Comparison of ENCODE assay signal across 1 cellular context in the genomic region with DNA sequence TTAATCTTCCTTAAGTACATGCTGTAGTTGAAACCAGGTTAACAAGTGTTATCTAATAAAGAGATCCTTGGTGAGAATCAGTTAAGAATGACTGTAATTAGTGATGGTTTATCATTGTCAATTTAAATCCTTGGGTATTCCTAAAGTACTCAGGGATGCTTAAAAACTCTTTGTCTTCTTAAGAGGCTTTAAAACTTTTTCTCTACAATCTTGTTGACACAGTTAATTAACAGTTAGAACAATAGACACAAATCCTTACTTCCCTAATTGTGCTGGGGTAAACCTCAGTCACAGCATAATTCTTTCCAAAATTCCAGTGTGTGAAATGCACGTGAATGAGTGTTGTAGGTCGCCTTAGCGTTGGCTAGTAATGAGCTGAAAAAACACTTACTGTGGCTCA.
TF ChIP-seq lines count a peak whose summit lies in the region.

No MANE protein-coding gene starts in this region.

TF ChIP-seq in GM23338, 12 proteins besides CTCF, POLR2A, EP300 and RAD21 (continued from another document):
- TF ChIP-seq ZNF462 (CRISPR knock-in tag; IDR thresholded peaks at IDR 0.05) (no peak), EZH2phosphoT487 (IDR thresholded peaks at IDR 0.05; ENCODE audit: unreplicated experiment) (no peak), NANOG (IDR thresholded peaks at IDR 0.05; ENCODE audit: borderline replicate concordance) (no peak), ZNF331 (CRISPR knock-in tag; IDR thresholded peaks at IDR 0.05; ENCODE audit: low read depth) (no peak), CREB1 (CRISPR knock-in tag; IDR thresholded peaks at IDR 0.05; ENCODE audit: low read depth) (no peak), JUNB (IDR thresholded peaks at IDR 0.05; ENCODE audit: unreplicated experiment) (no peak)
- TF ChIP-seq, protein P1, sequence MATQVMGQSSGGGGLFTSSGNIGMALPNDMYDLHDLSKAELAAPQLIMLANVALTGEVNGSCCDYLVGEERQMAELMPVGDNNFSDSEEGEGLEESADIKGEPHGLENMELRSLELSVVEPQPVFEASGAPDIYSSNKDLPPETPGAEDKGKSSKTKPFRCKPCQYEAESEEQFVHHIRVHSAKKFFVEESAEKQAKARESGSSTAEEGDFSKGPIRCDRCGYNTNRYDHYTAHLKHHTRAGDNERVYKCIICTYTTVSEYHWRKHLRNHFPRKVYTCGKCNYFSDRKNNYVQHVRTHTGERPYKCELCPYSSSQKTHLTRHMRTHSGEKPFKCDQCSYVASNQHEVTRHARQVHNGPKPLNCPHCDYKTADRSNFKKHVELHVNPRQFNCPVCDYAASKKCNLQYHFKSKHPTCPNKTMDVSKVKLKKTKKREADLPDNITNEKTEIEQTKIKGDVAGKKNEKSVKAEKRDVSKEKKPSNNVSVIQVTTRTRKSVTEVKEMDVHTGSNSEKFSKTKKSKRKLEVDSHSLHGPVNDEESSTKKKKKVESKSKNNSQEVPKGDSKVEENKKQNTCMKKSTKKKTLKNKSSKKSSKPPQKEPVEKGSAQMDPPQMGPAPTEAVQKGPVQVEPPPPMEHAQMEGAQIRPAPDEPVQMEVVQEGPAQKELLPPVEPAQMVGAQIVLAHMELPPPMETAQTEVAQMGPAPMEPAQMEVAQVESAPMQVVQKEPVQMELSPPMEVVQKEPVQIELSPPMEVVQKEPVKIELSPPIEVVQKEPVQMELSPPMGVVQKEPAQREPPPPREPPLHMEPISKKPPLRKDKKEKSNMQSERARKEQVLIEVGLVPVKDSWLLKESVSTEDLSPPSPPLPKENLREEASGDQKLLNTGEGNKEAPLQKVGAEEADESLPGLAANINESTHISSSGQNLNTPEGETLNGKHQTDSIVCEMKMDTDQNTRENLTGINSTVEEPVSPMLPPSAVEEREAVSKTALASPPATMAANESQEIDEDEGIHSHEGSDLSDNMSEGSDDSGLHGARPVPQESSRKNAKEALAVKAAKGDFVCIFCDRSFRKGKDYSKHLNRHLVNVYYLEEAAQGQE (IDR thresholded peaks at IDR 0.05; ENCODE audit: unreplicated experiment): no peak
